Comparison of ENCODE assay signal across 1 cellular context in the genomic region with DNA sequence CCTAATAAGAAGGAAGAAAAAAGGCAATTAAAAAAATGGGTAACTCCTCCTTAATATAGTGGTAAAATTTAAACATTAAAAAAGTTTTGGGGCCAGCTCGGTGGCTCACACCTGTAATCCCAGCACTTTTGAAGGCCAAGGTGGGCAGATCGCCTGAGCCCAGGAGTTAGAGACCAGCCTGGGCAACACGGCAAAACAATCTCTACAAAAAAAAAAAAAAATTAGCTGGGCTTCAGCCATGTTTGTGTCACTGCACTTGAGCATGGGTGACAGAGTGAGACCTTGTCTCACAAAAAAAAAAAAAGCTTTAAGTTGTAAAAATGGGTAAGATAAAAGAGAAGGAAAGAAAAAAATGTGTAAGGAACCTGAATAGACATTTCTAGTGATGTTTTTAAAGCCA.
TF ChIP-seq lines count a peak whose summit lies in the region.

No MANE protein-coding gene starts in this region.

TF ChIP-seq in K562, 482 proteins besides CTCF, POLR2A, EP300 and RAD21:
- TF ChIP-seq TAF15 (IDR thresholded peaks at IDR 0.05; ENCODE audit: low read depth, low read length) (no peak), CBX8 (IDR thresholded peaks at IDR 0.05; ENCODE audit: borderline replicate concordance, extremely low read depth, low read depth, low read length, poor library complexity, severe bottlenecking) (peak; percentile 72)
